ENCODE assay signal across 8 cellular contexts in genomic region chrX:103630171-103630511, GRCh38. TPM values are rescaled to one million over a fixed set of nuclear protein-coding genes. Genes with fewer than 3 reads are reported as not detected.
A peak's percentile ranks its signal among the peaks of the same experiment; 100 is the strongest.
DNase-seq lines count a peak whose midpoint lies in the region; ATAC-seq and TF ChIP-seq lines count a peak whose summit lies in the region.

No MANE protein-coding gene starts in this region.

- no peaks in the 10 kb centered on the region for H3K27me3 ChIP-seq in muscle layer of colon (ENCODE audit: control insufficient read depth in 1 of 2, insufficient read depth in 2 of 2, low read length in 2 of 2)

- DNase-seq in AG04449 (ENCODE audit: low read depth, low spot score): no peak
- DNase-seq in caudate nucleus (lab: John Stamatoyannopoulos, UW): no peak
- no peak for DNase-seq in superior temporal gyrus (ENCODE audit: extremely low spot score)
- DNase-seq in left lobe of liver (ENCODE audit: low spot score): no peak
- no peak for DNase-seq in NCI-H82 (lab: John Stamatoyannopoulos, UW)

- peak overlapping the region; percentile 90 for H3K9ac ChIP-seq in muscle layer of colon (ENCODE audit: low read length)

- H3K4me3 ChIP-seq in AG04449 (ENCODE audit: low read depth, low read length) (peak overlapping the region; percentile 68), muscle layer of colon (ENCODE audit: low read depth in 1 of 2, low read length in 2 of 2) (peak overlapping the region in 1 of 2 donors; percentile 62)

- no peak for TF ChIP-seq CTCF in AG04449 (IDR thresholded peaks at IDR 0.05; ENCODE audit: insufficient read depth, low read length, missing control alignments)

- no peaks in the 10 kb centered on the region for H3K9me3 ChIP-seq in muscle layer of colon (ENCODE audit: low read length)

- ATAC-seq in HG02623 (IDR thresholded peaks at IDR 0.05; ENCODE audit: unreplicated experiment) (peak; percentile 10), left lobe of liver (no peak), HG03097 (IDR thresholded peaks at IDR 0.05; ENCODE audit: low FRiP score, unreplicated experiment) (no peak)

- no peaks in the 10 kb centered on the region for H3K36me3 ChIP-seq in muscle layer of colon (ENCODE audit: insufficient read depth, low read length)

- H3K27ac ChIP-seq in caudate nucleus (ENCODE audit: low read depth, low read length) (peak overlapping the region; percentile 88), muscle layer of colon (ENCODE audit: low read depth, low read length) (peak overlapping the region; percentile 85)

- CTCF ChIA-PET in AG04449 (lab: Yijun Ruan, JAX): interaction anchor here (0.7 to 2.6 kb wide), 19 partner anchors 9 to 102 kb away, joined by 3 to 23 read pairs (median 6); no protein-coding TSS in a partner anchor

- POLR2A ChIA-PET in AG04449 (lab: Yijun Ruan, JAX): interaction anchor here (0.6 to 1.3 kb wide), 5 partner anchors 10 to 55 kb away, joined by 3 to 5 read pairs (median 3); no protein-coding TSS in a partner anchor

- H3K4me1 ChIP-seq in muscle layer of colon (ENCODE audit: insufficient read depth, low read length): peaks cover 4% of the 10 kb centered on the region

RNA-seq across cellular contexts. Expression of gene TCEAL1, which starts 1.4 kb away (rescaled TPM):
- total RNA-seq in left lobe of liver: 6.9 TPM

RNA-seq across cellular contexts. Expression of gene TCEAL3, which starts 22.4 kb away (rescaled TPM):
- total RNA-seq in left lobe of liver: 2.5 TPM

RNA-seq across cellular contexts. Expression of gene TCEAL4, which starts 44.8 kb away (rescaled TPM):
- total RNA-seq in left lobe of liver: 29.3 TPM

RNA-seq across cellular contexts. Expression of gene MORF4L2, which starts 56.4 kb away (rescaled TPM):
- 133 TPM for total RNA-seq in left lobe of liver
